31 cellular contexts compared by ENCODE assay signal in the genomic region with DNA sequence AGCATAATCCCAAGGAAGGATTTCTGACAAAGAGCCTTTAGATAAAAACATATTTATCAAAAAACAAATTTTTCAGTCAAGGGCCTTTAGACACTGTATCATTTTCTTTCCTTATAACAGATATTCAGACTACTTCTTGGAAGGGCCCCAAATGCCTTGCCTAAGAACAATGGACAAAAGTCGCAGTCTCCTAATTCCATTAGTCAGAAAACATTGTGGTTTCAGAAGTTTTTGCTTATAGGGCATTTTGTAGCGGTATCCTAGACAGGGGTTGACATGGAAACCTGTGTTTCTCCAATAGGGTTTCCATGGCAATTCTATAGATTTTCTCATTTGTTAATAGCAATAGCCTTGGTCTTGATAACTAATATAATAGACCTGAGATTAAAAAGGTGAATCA. TPM values are rescaled to one million over a fixed set of nuclear protein-coding genes. Genes with fewer than 3 reads are reported as not detected.
DNase-seq lines count a peak whose midpoint lies in the region; ATAC-seq and TF ChIP-seq lines count a peak whose summit lies in the region.
"Had no signal": no experiment of that assay in that cellular context is flagged by ENCODE, and none has a peak within 500 bp of the region (broad histone marks: within the 10 kb centered on the region; RNA-seq: fewer than 3 reads in every experiment).

No MANE protein-coding gene starts in this region.

- no peak overlapping the region for H3K18ac ChIP-seq in neuronal stem cell (ENCODE audit: low read length)

- no CpG with 5 or more reads among the region's 2 CpGs for WGBS in neuronal stem cell (ENCODE audit: extremely low coverage in 2 of 2, insufficient read length in 2 of 2, insufficient replicate concordance in 1 of 2), 2 donors

- H3K27ac ChIP-seq in neuronal stem cell (replicated peaks; ENCODE audit: low read length): no peak overlapping the region
- H3K27ac ChIP-seq: ascending aorta, epithelial cell of prostate, hepatocyte, left lung, right atrium auricular region, SK-N-MC, spleen had no signal

- H3K79me1 ChIP-seq in neuronal stem cell (ENCODE audit: low read depth, low read length): no peaks in the 10 kb centered on the region

- H3K4me3 ChIP-seq in astrocyte of the spinal cord (ENCODE audit: low read depth, low read length): no peak overlapping the region
- H3K4me3 ChIP-seq in retinal pigment epithelial cell (ENCODE audit: low read length): no peak overlapping the region
- H3K4me3 ChIP-seq in neuronal stem cell (ENCODE audit: low read length in 2 of 2): no peak overlapping the region
- H3K4me3 ChIP-seq: ascending aorta, HAP-1, hepatocyte, left lung, right atrium auricular region, SK-N-MC, spleen had no signal

- no peak overlapping the region for H3K4ac ChIP-seq in neuronal stem cell (ENCODE audit: low read length)

- no peak overlapping the region for H3K4me2 ChIP-seq in neuronal stem cell (ENCODE audit: insufficient read depth, low read length, poor library complexity, severe bottlenecking)
- H3K4me2 ChIP-seq: hepatocyte had no signal

- H4K91ac ChIP-seq in neuronal stem cell (ENCODE audit: low read depth, low read length, poor library complexity): no peak overlapping the region

- no peak overlapping the region for H2BK15ac ChIP-seq in neuronal stem cell (ENCODE audit: low read length)

- H2AFZ ChIP-seq in neuronal stem cell (ENCODE audit: low read length): no peak overlapping the region
- H2AFZ ChIP-seq: hepatocyte had no signal

- in situ Hi-C loops in astrocyte of the spinal cord (cut with HindIII; ENCODE audit: low sequenced_read_pairs): no loop called here

- no peak overlapping the region for H2BK12ac ChIP-seq in neuronal stem cell (ENCODE audit: low read length)

- no peaks in the 10 kb centered on the region for H3K4me1 ChIP-seq in neuronal stem cell (ENCODE audit: control insufficient read depth in 2 of 2, insufficient read depth in 1 of 2, low read depth in 1 of 2, low read length in 2 of 2)
- H3K4me1 ChIP-seq: HAP-1 had no signal

- H3K23ac ChIP-seq in neuronal stem cell (ENCODE audit: low read depth, low read length, poor library complexity): no peak overlapping the region

- no peak overlapping the region for H2AK5ac ChIP-seq in neuronal stem cell (ENCODE audit: low read depth, low read length)

- no peak overlapping the region for H3K14ac ChIP-seq in neuronal stem cell (ENCODE audit: low read length)

- no peak overlapping the region for H2BK120ac ChIP-seq in neuronal stem cell (ENCODE audit: low read depth, low read length)

- no peak overlapping the region for H4K8ac ChIP-seq in neuronal stem cell (ENCODE audit: low read depth, low read length)

- H2BK5ac ChIP-seq in neuronal stem cell (ENCODE audit: low read length): no peak overlapping the region

- DNase-seq in HT1080 (ENCODE audit: low read depth) (peak; percentile 71), astrocyte of the spinal cord (ENCODE audit: low read depth, low spot score) (peak; percentile 79), globus pallidus (ENCODE audit: low spot score) (peak; percentile 69), retinal pigment epithelial cell (ENCODE audit: low read depth) (peak; percentile 77), neuronal stem cell (ENCODE audit: low spot score) (no peak), NCI-H1048 (lab: John Stamatoyannopoulos, UW) (no peak)
- DNase-seq in activated CD4-positive, CD25-positive, alpha-beta regulatory T cell (lab: John Stamatoyannopoulos, UW): no peak
- DNase-seq: activated CD4-positive, alpha-beta T cell treated with anti-CD3 and anti-CD28 coated beads, Interleukin-2, amount 50 U/mL, for 48 hours; C1 segment of cervical spinal cord; Caco-2; DMS79; foreskin fibroblast; GDM1; left lung; natural killer cell; NCI-H1417 treated with DMSO at 0.1 percent for 48 hours; NCI-H2081; NCI-H345; NCI-H748 treated with DMSO at 0.1 percent for 48 hours; RPMI8226; spleen; stimulated activated CD4-positive, alpha-beta T cell treated with anti-CD3 and anti-CD28 coated beads, Interleukin-2, amount 100 ng/mL, for 48 hours had no signal

- no peaks in the 10 kb centered on the region for H3K36me3 ChIP-seq in neuronal stem cell (replicated peaks in 1 of 2; ENCODE audit: control insufficient read depth in 2 of 2, insufficient read depth in 2 of 2, low read length in 2 of 2)
- H3K36me3 ChIP-seq: ascending aorta, HAP-1, left lung, right atrium auricular region, spleen had no signal

- H3K9ac ChIP-seq in neuronal stem cell (ENCODE audit: low read depth, low read length, poor library complexity): no peak overlapping the region

- no peak for ATAC-seq in HG03039 (IDR thresholded peaks at IDR 0.05; ENCODE audit: unreplicated experiment)
- ATAC-seq: activated CD4-positive, CD25-positive, alpha-beta regulatory T cell treated with anti-CD3 and anti-CD28 coated beads, Interleukin-2, amount 50 U/mL, for 24 hours; activated T-helper 17 cell treated with anti-CD3 and anti-CD28 coated beads, Interleukin-2, amount 50 U/mL, for 72 hours; left lung; natural killer cell had no signal

- no peaks in the 10 kb centered on the region for H3K9me3 ChIP-seq in neuronal stem cell (replicated peaks in 1 of 2; ENCODE audit: control insufficient read depth in 2 of 2, insufficient read depth in 1 of 2, low read depth in 1 of 2, low read length in 2 of 2)
- H3K9me3 ChIP-seq: ascending aorta, Caco-2, HAP-1, left lung, right atrium auricular region, spleen had no signal

- H3K27me3 ChIP-seq in neuronal stem cell (ENCODE audit: control insufficient read depth in 3 of 3, insufficient read depth in 3 of 3, low read depth in 1 of 3, low read length in 3 of 3): no peaks in the 10 kb centered on the region
- H3K27me3 ChIP-seq: ascending aorta, hepatocyte, left lung, right atrium auricular region, spleen had no signal

- TF ChIP-seq CTCF in astrocyte of the spinal cord (IDR thresholded peaks at IDR 0.05; ENCODE audit: low read depth, low read length) (no peak), retinal pigment epithelial cell (conservative IDR thresholded peaks at IDR 0.05; ENCODE audit: low read depth, low read length) (no peak)

RNA-seq across cellular contexts. Expression of a gene that starts 36.7 kb away (rescaled TPM):
- 69.5 and 89.0 TPM in 2 replicates for total RNA-seq in HT1080 (2014; rRNA removed; shearing (Covaris generic))
- 27.5 and 35.1 TPM in 2 replicates for polyA plus RNA-seq in HT1080 (2015; cell fraction: cytosol; rRNA removed)
- polyA plus RNA-seq in HT1080 (2015; cell fraction: nucleus; rRNA removed): 39.4 and 44.0 TPM in 2 replicates
- 21.5 TPM for polyA plus RNA-seq in neuronal stem cell (2013, experiment 1 of 2)
- polyA plus RNA-seq in neuronal stem cell (2013, experiment 2 of 2): 22.3 TPM

Comparison
In these comparisons a context has a peak if more than half of its experiments do, and no peak if none do; other contexts are left out.
1. DNase-seq: peak in HT1080 (single experiment), astrocyte of the spinal cord (single experiment), globus pallidus (single experiment) and retinal pigment epithelial cell (single experiment); none in activated CD4-positive, CD25-positive, alpha-beta regulatory T cell (0 of 4), neuronal stem cell (single experiment) and NCI-H1048 (single experiment).